In the genomic region with DNA sequence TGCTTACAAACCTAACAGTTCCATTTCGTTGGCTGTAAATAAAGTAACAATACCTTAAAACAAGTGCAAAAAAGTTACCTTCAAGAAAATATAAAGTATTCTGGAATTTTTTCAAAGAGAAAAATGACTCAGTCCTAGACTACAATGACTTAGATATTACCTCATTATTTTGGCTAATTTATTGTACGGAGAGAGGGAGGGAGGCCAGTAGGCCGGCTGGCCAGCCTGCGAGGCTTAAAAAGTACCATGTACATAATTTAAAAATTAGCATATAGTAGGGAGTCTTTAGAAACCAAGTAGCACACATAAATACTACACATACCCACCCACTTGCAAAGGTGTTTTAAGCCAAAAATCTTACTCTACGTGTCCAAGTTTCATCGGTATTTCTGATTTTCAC, we compare ENCODE assay signal across 21 cellular contexts. TPM values are rescaled to one million over a fixed set of nuclear protein-coding genes. Genes with fewer than 3 reads are reported as not detected.
DNase-seq lines count a peak whose midpoint lies in the region; ATAC-seq and TF ChIP-seq lines count a peak whose summit lies in the region.
"Had no signal": no experiment of that assay in that cellular context is flagged by ENCODE, and none has a peak within 500 bp of the region (broad histone marks: within the 10 kb centered on the region; RNA-seq: fewer than 3 reads in every experiment).

No MANE protein-coding gene starts in this region.

- DNase-seq in Right ventricle myocardium inferior (ENCODE audit: missing footprints) (no peak), cardiac septum (ENCODE audit: low spot score) (no peak), adipocyte (ENCODE audit: low read depth) (no peak), fibroblast of the aortic adventitia (ENCODE audit: low read depth) (peak; percentile 57), OCI-M1 (lab: John Stamatoyannopoulos, UW) (no peak), medulla oblongata (ENCODE audit: extremely low spot score) (no peak)
- no peak for DNase-seq in stimulated activated effector memory CD8-positive, alpha-beta T cell treated with anti-CD3 and anti-CD28 coated beads, Interleukin-12 subunit alpha, Interleukin-12 subunit beta, amount 100 ng/mL, for 72 hours (ENCODE audit: low spot score in 2 of 2)
- DNase-seq: activated CD4-positive, alpha-beta T cell treated with anti-CD3 and anti-CD28 coated beads for 36 hours; CD4-positive, alpha-beta T cell; cerebellar nuclear complex; effector memory CD4-positive, alpha-beta T cell; hippocampal formation; naive thymus-derived CD4-positive, alpha-beta T cell; NCI-H1694; NCI-H774; Peyer's patch had no signal

- peak; percentile 50 for ATAC-seq in Right ventricle myocardium inferior
- ATAC-seq in stimulated activated effector memory CD8-positive, alpha-beta T cell treated with anti-CD3 and anti-CD28 coated beads, Interleukin-12 subunit alpha, Interleukin-12 subunit beta, amount 100 ng/mL, for 72 hours: no peak
- ATAC-seq in HG03039 (IDR thresholded peaks at IDR 0.05; ENCODE audit: unreplicated experiment): no peak
- ATAC-seq: activated CD4-positive, alpha-beta T cell treated with anti-CD3 and anti-CD28 coated beads for 36 hours; HCT116; naive thymus-derived CD4-positive, alpha-beta T cell had no signal

- H3K36me3 ChIP-seq in adipocyte (ENCODE audit: control insufficient read depth, insufficient read depth, low read length, severe bottlenecking): no peaks in the 10 kb centered on the region
- H3K36me3 ChIP-seq: adrenal gland, Peyer's patch had no signal

- H3K27me3 ChIP-seq in adipocyte (replicated peaks; ENCODE audit: control insufficient read depth, insufficient read depth, low read length): no peaks in the 10 kb centered on the region
- H3K27me3 ChIP-seq: adrenal gland, Peyer's patch had no signal

- H3K4me3 ChIP-seq in adipocyte (ENCODE audit: low read length) (no peak overlapping the region), fibroblast of the aortic adventitia (ENCODE audit: low read depth, low read length) (no peak overlapping the region)

- H3K9ac ChIP-seq in adipocyte (ENCODE audit: low read length): peak overlapping the region; percentile 61

- no peak for TF ChIP-seq CTCF in fibroblast of the aortic adventitia (IDR thresholded peaks at IDR 0.05; ENCODE audit: insufficient read depth, low read length)

- peaks cover 17% of the 10 kb centered on the region for H3K4me1 ChIP-seq in adipocyte (ENCODE audit: control insufficient read depth, insufficient read depth, low read length)

- H3K4me3 Mint-ChIP-seq in stimulated activated effector memory CD8-positive, alpha-beta T cell treated with anti-CD3 and anti-CD28 coated beads, Interleukin-12 subunit alpha, Interleukin-12 subunit beta, amount 100 ng/mL, for 72 hours: no peak overlapping the region
- H3K4me3 Mint-ChIP-seq: activated CD4-positive, alpha-beta T cell treated with anti-CD3 and anti-CD28 coated beads for 36 hours had no signal

- no peaks in the 10 kb centered on the region for H3K9me3 Mint-ChIP-seq in stimulated activated effector memory CD8-positive, alpha-beta T cell treated with anti-CD3 and anti-CD28 coated beads, Interleukin-12 subunit alpha, Interleukin-12 subunit beta, amount 100 ng/mL, for 72 hours
- H3K9me3 Mint-ChIP-seq: CD4-positive, alpha-beta T cell; IgD-negative memory B cell; memory B cell had no signal

- no peaks in the 10 kb centered on the region for H3K9me3 ChIP-seq in adipocyte (ENCODE audit: control insufficient read depth, low read length)
- H3K9me3 ChIP-seq: adrenal gland, Peyer's patch had no signal

- intact Hi-C loops in Right ventricle myocardium inferior (cut with DNase I) (no loop called here), cardiac septum (cut with DNase I) (no loop called here)

- peaks cover 16% of the 10 kb centered on the region for H3K36me3 Mint-ChIP-seq in stimulated activated effector memory CD8-positive, alpha-beta T cell treated with anti-CD3 and anti-CD28 coated beads, Interleukin-12 subunit alpha, Interleukin-12 subunit beta, amount 100 ng/mL, for 72 hours

- H3K27ac Mint-ChIP-seq in stimulated activated effector memory CD8-positive, alpha-beta T cell treated with anti-CD3 and anti-CD28 coated beads, Interleukin-12 subunit alpha, Interleukin-12 subunit beta, amount 100 ng/mL, for 72 hours: peak overlapping the region; percentile 34
- H3K27ac Mint-ChIP-seq: activated CD4-positive, alpha-beta T cell treated with anti-CD3 and anti-CD28 coated beads for 36 hours; CD4-positive, alpha-beta T cell had no signal

- peaks cover 1% of the 10 kb centered on the region for H3K4me1 Mint-ChIP-seq in stimulated activated effector memory CD8-positive, alpha-beta T cell treated with anti-CD3 and anti-CD28 coated beads, Interleukin-12 subunit alpha, Interleukin-12 subunit beta, amount 100 ng/mL, for 72 hours

RNA-seq across cellular contexts. Expression of a gene that starts 41.9 kb away (rescaled TPM):
- total RNA-seq in Right ventricle myocardium inferior (520 TPM), cardiac septum (1,491 TPM), fibroblast of the aortic adventitia (ENCODE audit: low replicate concordance) (80.1 and 157 TPM in 2 replicates)
